In the genomic region with DNA sequence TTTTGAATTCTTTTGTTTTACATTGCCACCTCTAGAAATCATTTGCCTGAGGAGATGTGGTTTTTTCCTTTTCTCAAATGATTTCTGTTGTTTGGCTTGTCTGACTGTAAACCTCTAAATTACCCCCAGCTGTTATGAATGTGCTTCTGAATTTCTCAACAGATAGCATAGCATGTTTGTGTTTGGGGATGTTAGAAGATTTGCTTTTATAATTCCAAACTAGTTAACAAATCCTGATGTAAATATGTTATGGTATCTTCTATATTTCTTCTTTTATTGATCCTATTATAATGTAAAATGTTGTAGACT, we compare ENCODE assay signal across 13 cellular contexts. TPM values are rescaled to one million over a fixed set of nuclear protein-coding genes. Genes with fewer than 3 reads are reported as not detected.
A peak's percentile ranks its signal among the peaks of the same experiment; 100 is the strongest.
DNase-seq lines count a peak whose midpoint lies in the region; ATAC-seq and TF ChIP-seq lines count a peak whose summit lies in the region.
"Had no signal": no experiment of that assay in that cellular context is flagged by ENCODE, and none has a peak within 500 bp of the region (broad histone marks: within the 10 kb centered on the region; RNA-seq: fewer than 3 reads in every experiment).

No MANE protein-coding gene starts in this region.

- no peaks in the 10 kb centered on the region for H3K36me3 Mint-ChIP-seq in memory B cell

- CTCF ChIA-PET in HEK293 (lab: Yijun Ruan, JAX), result no interaction called here
- CTCF ChIA-PET in mammary epithelial cell (lab: Charles Lee; ENCODE audit: low non-redundant PET), result no interaction called here

- peak overlapping the region; percentile 99 for H3K27ac Mint-ChIP-seq in memory B cell

- BruUV-seq in mammary epithelial cell (replicated peaks; lab: Mats Ljungman, UMichigan), result no TSS peak

- H3K4me3 ChIP-seq in ACC112 (ENCODE audit: low read depth, low read length) (no peak overlapping the region; the same call in 1 of the 2 replicates), HEK293 (ENCODE audit: low read depth, low read length) (no peak overlapping the region), mammary epithelial cell (replicated peaks in 1 of 3; ENCODE audit: insufficient read depth in 1 of 3, low read depth in 2 of 3, low read length in 3 of 3) (peak overlapping the region in 1 of 3 experiments; percentile 25)
- H3K4me3 ChIP-seq: dorsolateral prefrontal cortex, GM12878 had no signal

- H3K27me3 ChIP-seq in ACC112 (ENCODE audit: insufficient read depth, low read length), result no peaks in the 10 kb centered on the region
- no peaks in the 10 kb centered on the region for H3K27me3 ChIP-seq in mammary epithelial cell (ENCODE audit: insufficient read depth, low read length)

- H3K4me1 ChIP-seq in ACC112 (ENCODE audit: control insufficient read depth, insufficient read depth, low read length, unreplicated experiment) (peaks cover 35% of the 10 kb centered on the region), HEK293 (ENCODE audit: control insufficient read depth, insufficient read depth, low read length) (peaks cover 12% of the 10 kb centered on the region), mammary epithelial cell (ENCODE audit: insufficient read depth, low read length) (peaks cover 64% of the 10 kb centered on the region)

- in situ Hi-C loops in mammary epithelial cell (cut with MboI; ENCODE audit: low sequenced_read_pairs in 2 of 2), result loop anchor here in 1 of 2 donors (5.0 kb wide), 1 partner anchor 38 kb away; no protein-coding TSS in a partner anchor

- H3K9ac ChIP-seq in mammary epithelial cell (ENCODE audit: insufficient read depth, low read length), result peak overlapping the region; percentile 100

- H4K20me1 ChIP-seq in mammary epithelial cell (ENCODE audit: insufficient read depth, low read length), result no peaks in the 10 kb centered on the region

- peak overlapping the region; percentile 88 for H3K4me2 ChIP-seq in mammary epithelial cell (ENCODE audit: insufficient read depth, low read depth, low read length)

- H3K27me3 Mint-ChIP-seq in memory B cell, result no peaks in the 10 kb centered on the region

- no peaks in the 10 kb centered on the region for H3K79me2 ChIP-seq in ACC112 (ENCODE audit: control insufficient read depth, insufficient read depth, low read length, unreplicated experiment)
- H3K79me2 ChIP-seq in mammary epithelial cell (ENCODE audit: insufficient read depth, low read length), result no peaks in the 10 kb centered on the region

- H3K27ac ChIP-seq in ACC112 (ENCODE audit: low read depth, low read length) (peak overlapping the region; percentile 95), HEK293 (ENCODE audit: extremely low read depth, low read depth, low read length) (no peak overlapping the region), mammary epithelial cell (ENCODE audit: insufficient read depth, low read depth, low read length) (peak overlapping the region; percentile 100)
- H3K27ac ChIP-seq: C4-2B, dorsolateral prefrontal cortex had no signal

- DNase-seq in mammary epithelial cell (no peak), memory B cell (ENCODE audit: low spot score in 2 of 2) (no peak), activated gamma-delta T cell (lab: John Stamatoyannopoulos, UW) (no peak), foreskin melanocyte (no peak)
- DNase-seq: dorsolateral prefrontal cortex, kidney, NCI-H524 treated with DMSO at 0.1 percent for 48 hours had no signal

- ATAC-seq in memory B cell (ENCODE audit: low read depth) (no peak), HG03196 (IDR thresholded peaks at IDR 0.05; ENCODE audit: unreplicated experiment) (no peak), GM18907 (IDR thresholded peaks at IDR 0.05; ENCODE audit: unreplicated experiment) (no peak)

- no peaks in the 10 kb centered on the region for H3K9me3 Mint-ChIP-seq in memory B cell

- H3K36me3 ChIP-seq in ACC112 (ENCODE audit: insufficient read depth, low read length) (no peaks in the 10 kb centered on the region), HEK293 (ENCODE audit: control insufficient read depth in 2 of 2, insufficient read depth in 1 of 2, low read length in 2 of 2) (no peaks in the 10 kb centered on the region), mammary epithelial cell (ENCODE audit: insufficient read depth, low read length) (no peaks in the 10 kb centered on the region)

- H3K4me1 Mint-ChIP-seq in memory B cell, result peaks cover 23% of the 10 kb centered on the region

- POLR2A ChIA-PET in HEK293 (lab: Yijun Ruan, JAX), result no interaction called here

- dilution Hi-C loops in mammary epithelial cell (cut with HindIII; ENCODE audit: low sequenced_read_pairs), result loop anchor here (5.0 kb wide), 1 partner anchor 38 kb away; no protein-coding TSS in a partner anchor

- intact Hi-C loops in mammary epithelial cell (cut with micrococcal nuclease), result loop anchor here (1.0 to 5.0 kb wide), 3 partner anchors 32 to 77 kb away; no protein-coding TSS in a partner anchor

- H3K4me3 Mint-ChIP-seq in memory B cell, result no peak overlapping the region

- H3K9me3 ChIP-seq in HEK293 (ENCODE audit: control insufficient read depth, insufficient read depth, low read depth, low read length) (no peaks in the 10 kb centered on the region), mammary epithelial cell (replicated peaks; ENCODE audit: insufficient read depth, low read length) (no peaks in the 10 kb centered on the region)

- TF ChIP-seq CTCF in HEK293 (tag by site-specific recombination; IDR thresholded peaks at IDR 0.05) (no peak), mammary epithelial cell (conservative IDR thresholded peaks at IDR 0.05 in 1 of 2, IDR thresholded peaks at IDR 0.05 in 1 of 2; ENCODE audit: extremely low read depth in 1 of 2, insufficient read depth in 1 of 2, low read depth in 1 of 2, low read length in 2 of 2) (no peak)

- H2AFZ ChIP-seq in ACC112 (ENCODE audit: low read length, unreplicated experiment) (no peak overlapping the region), mammary epithelial cell (ENCODE audit: low read depth, low read length) (no peak overlapping the region)

TF ChIP-seq in HEK293, 187 proteins besides CTCF, POLR2A, EP300 and RAD21:
- TF ChIP-seq, protein P1, sequence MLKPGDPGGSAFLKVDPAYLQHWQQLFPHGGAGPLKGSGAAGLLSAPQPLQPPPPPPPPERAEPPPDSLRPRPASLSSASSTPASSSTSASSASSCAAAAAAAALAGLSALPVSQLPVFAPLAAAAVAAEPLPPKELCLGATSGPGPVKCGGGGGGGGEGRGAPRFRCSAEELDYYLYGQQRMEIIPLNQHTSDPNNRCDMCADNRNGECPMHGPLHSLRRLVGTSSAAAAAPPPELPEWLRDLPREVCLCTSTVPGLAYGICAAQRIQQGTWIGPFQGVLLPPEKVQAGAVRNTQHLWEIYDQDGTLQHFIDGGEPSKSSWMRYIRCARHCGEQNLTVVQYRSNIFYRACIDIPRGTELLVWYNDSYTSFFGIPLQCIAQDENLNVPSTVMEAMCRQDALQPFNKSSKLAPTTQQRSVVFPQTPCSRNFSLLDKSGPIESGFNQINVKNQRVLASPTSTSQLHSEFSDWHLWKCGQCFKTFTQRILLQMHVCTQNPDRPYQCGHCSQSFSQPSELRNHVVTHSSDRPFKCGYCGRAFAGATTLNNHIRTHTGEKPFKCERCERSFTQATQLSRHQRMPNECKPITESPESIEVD (tag by site-specific recombination; IDR thresholded peaks at IDR 0.05), result peak; percentile 86
- TF ChIP-seq, protein P2, sequence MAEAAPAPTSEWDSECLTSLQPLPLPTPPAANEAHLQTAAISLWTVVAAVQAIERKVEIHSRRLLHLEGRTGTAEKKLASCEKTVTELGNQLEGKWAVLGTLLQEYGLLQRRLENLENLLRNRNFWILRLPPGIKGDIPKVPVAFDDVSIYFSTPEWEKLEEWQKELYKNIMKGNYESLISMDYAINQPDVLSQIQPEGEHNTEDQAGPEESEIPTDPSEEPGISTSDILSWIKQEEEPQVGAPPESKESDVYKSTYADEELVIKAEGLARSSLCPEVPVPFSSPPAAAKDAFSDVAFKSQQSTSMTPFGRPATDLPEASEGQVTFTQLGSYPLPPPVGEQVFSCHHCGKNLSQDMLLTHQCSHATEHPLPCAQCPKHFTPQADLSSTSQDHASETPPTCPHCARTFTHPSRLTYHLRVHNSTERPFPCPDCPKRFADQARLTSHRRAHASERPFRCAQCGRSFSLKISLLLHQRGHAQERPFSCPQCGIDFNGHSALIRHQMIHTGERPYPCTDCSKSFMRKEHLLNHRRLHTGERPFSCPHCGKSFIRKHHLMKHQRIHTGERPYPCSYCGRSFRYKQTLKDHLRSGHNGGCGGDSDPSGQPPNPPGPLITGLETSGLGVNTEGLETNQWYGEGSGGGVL (tag by site-specific recombination; IDR thresholded peaks at IDR 0.05), result no peak
- TF ChIP-seq ZNF394 (tag by site-specific recombination; IDR thresholded peaks at IDR 0.05; ENCODE audit: borderline replicate concordance), result no peak

RNA-seq across cellular contexts. Expression of a gene that starts 31.6 kb away (rescaled TPM):
- 100 to 1,000 TPM; 164 to 240 TPM for total RNA-seq in mammary epithelial cell
- 171 TPM for polyA plus RNA-seq in mammary epithelial cell
- polyA minus RNA-seq in mammary epithelial cell, result 213 TPM
